26 cellular contexts compared by ENCODE assay signal in the genomic region with DNA sequence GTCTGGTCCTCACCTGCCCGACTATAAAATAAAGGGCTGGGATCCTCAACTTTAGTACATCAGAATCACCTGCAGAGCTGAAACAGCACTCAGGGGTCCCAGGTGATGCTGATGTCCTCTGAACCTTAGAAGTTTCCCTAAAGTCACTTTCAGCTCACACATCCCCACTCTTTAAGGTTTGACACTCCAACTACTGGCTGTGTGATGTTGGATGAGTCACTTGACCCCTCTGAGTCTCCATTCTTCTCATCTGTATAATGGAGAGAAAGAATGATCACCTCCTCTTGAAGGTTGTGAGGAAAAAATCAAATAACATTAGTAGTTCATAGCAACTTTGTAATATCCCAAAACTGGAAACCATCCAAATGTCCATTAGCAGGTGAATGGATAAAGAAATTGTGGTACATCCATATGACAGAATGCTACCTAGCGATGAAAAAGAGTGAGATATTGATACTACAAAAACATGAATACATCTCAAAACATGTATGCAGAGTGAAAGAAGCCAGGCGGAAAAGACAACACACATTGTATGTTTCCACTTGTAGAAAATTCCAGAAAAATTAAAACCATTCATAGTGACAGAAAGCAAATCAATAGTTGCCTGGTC. TPM values are rescaled to one million over a fixed set of nuclear protein-coding genes. Genes with fewer than 3 reads are reported as not detected.
"Had no signal": no experiment of that assay in that cellular context is flagged by ENCODE, and none has a peak within 500 bp of the region (broad histone marks: within the 10 kb centered on the region; RNA-seq: fewer than 3 reads in every experiment).

No MANE protein-coding gene starts in this region.

- H3K27me3 Mint-ChIP-seq: activated T-cell treated with anti-CD3 and anti-CD28 coated beads, Interleukin-2, amount 50 U/mL, for 24 hours; activated T-helper 17 cell treated with anti-CD3 and anti-CD28 coated beads, Interleukin-2, amount 50 U/mL, for 72 hours; stimulated activated naive CD8-positive, alpha-beta T cell treated with anti-CD3 and anti-CD28 coated beads, Interleukin-15, Interleukin-2, amounts not matched to agents 100 ng/mL and 50 ng/mL, for 24 hours had no signal

- H3K9me3 Mint-ChIP-seq: activated CD4-positive, alpha-beta T cell treated with anti-CD3 and anti-CD28 coated beads, Interleukin-2, amount 10 ng/mL, durations not matched to agents 7 days and 5 days; activated naive CD4-positive, alpha-beta T cell treated with anti-CD3 and anti-CD28 coated beads, Interleukin-2, amount 50 U/mL, for 72 hours; activated T-cell treated with anti-CD3 and anti-CD28 coated beads, Interleukin-2, amount 50 U/mL, for 24 hours; activated T-helper 17 cell treated with anti-CD3 and anti-CD28 coated beads, Interleukin-2, amount 50 U/mL, for 72 hours; effector memory CD8-positive, alpha-beta T cell; neural crest cell; stimulated activated naive CD8-positive, alpha-beta T cell treated with anti-CD3 and anti-CD28 coated beads, Interleukin-15, Interleukin-2, amounts not matched to agents 100 ng/mL and 50 ng/mL, for 24 hours had no signal

- ATAC-seq: activated CD4-positive, CD25-positive, alpha-beta regulatory T cell treated with anti-CD3 and anti-CD28 coated beads, Interleukin-2, amount 50 U/mL, for 24 hours; activated naive CD4-positive, alpha-beta T cell treated with anti-CD3 and anti-CD28 coated beads, Interleukin-2, amount 50 U/mL, for 72 hours; activated T-helper 17 cell treated with anti-CD3 and anti-CD28 coated beads, Interleukin-2, amount 50 U/mL, for 72 hours; effector memory CD8-positive, alpha-beta T cell; gastrocnemius medialis; left cardiac atrium had no signal

- H3K27ac ChIP-seq: ascending aorta, colonic mucosa, esophagus muscularis mucosa, thyroid gland had no signal

- H3K36me3 ChIP-seq: adrenal gland, ascending aorta, colonic mucosa, esophagus muscularis mucosa, gastrocnemius medialis, thyroid gland had no signal

- H3K27me3 ChIP-seq: adrenal gland, ascending aorta, colonic mucosa, dorsolateral prefrontal cortex, gastrocnemius medialis, thyroid gland had no signal

- DNase-seq: activated CD4-positive, alpha-beta T cell treated with anti-CD3 and anti-CD28 coated beads, Interleukin-2, amount 10 ng/mL, durations not matched to agents 7 days and 5 days; activated CD8-positive, alpha-beta memory T cell treated with anti-CD3 and anti-CD28 coated beads for 24 hours; activated CD8-positive, alpha-beta memory T cell treated with anti-CD3 and anti-CD28 coated beads, Interleukin-2, amount 50 U/mL, for 4 hours; activated T-cell treated with anti-CD3 and anti-CD28 coated beads, Interleukin-2, amount 50 U/mL, for 24 hours; adrenal gland; central memory CD4-positive, alpha-beta T cell; colonic mucosa; dorsolateral prefrontal cortex; effector memory CD8-positive, alpha-beta T cell; gastrocnemius medialis; head of caudate nucleus; islet precursor cell; left cardiac atrium; retina; stimulated activated CD4-positive, alpha-beta T cell treated with anti-CD3 and anti-CD28 coated beads, Interleukin-4, amount 100 ng/mL, for 24 hours; substantia nigra; SW 1271; thyroid gland had no signal

- H3K4me3 Mint-ChIP-seq: activated CD4-positive, alpha-beta T cell treated with anti-CD3 and anti-CD28 coated beads, Interleukin-2, amount 10 ng/mL, durations not matched to agents 7 days and 5 days; activated T-cell treated with anti-CD3 and anti-CD28 coated beads, Interleukin-2, amount 50 U/mL, for 24 hours; activated T-helper 17 cell treated with anti-CD3 and anti-CD28 coated beads, Interleukin-2, amount 50 U/mL, for 72 hours; effector memory CD8-positive, alpha-beta T cell; neural crest cell; stimulated activated naive CD8-positive, alpha-beta T cell treated with anti-CD3 and anti-CD28 coated beads, Interleukin-15, Interleukin-2, amounts not matched to agents 100 ng/mL and 50 ng/mL, for 24 hours had no signal

- H3K27ac Mint-ChIP-seq: activated naive CD4-positive, alpha-beta T cell treated with anti-CD3 and anti-CD28 coated beads, Interleukin-2, amount 50 U/mL, for 72 hours; activated T-cell treated with anti-CD3 and anti-CD28 coated beads, Interleukin-2, amount 50 U/mL, for 24 hours; activated T-helper 17 cell treated with anti-CD3 and anti-CD28 coated beads, Interleukin-2, amount 50 U/mL, for 72 hours; effector memory CD8-positive, alpha-beta T cell; stimulated activated naive CD8-positive, alpha-beta T cell treated with anti-CD3 and anti-CD28 coated beads, Interleukin-15, Interleukin-2, amounts not matched to agents 100 ng/mL and 50 ng/mL, for 24 hours had no signal

- H3K4me3 ChIP-seq: adrenal gland, ascending aorta, colonic mucosa, dorsolateral prefrontal cortex, esophagus muscularis mucosa, gastrocnemius medialis, thyroid gland had no signal

- H3K4me1 Mint-ChIP-seq: activated CD4-positive, alpha-beta T cell treated with anti-CD3 and anti-CD28 coated beads, Interleukin-2, amount 10 ng/mL, durations not matched to agents 7 days and 5 days; activated T-helper 17 cell treated with anti-CD3 and anti-CD28 coated beads, Interleukin-2, amount 50 U/mL, for 72 hours had no signal

- H3K36me3 Mint-ChIP-seq: activated naive CD4-positive, alpha-beta T cell treated with anti-CD3 and anti-CD28 coated beads, Interleukin-2, amount 50 U/mL, for 72 hours had no signal

- H3K9me3 ChIP-seq: adrenal gland, ascending aorta, colonic mucosa, esophagus muscularis mucosa, gastrocnemius medialis, thyroid gland had no signal

- H3K4me1 ChIP-seq: adrenal gland, ascending aorta, colonic mucosa, gastrocnemius medialis had no signal

RNA-seq across cellular contexts. Expression of a gene that starts 13.3 kb away (rescaled TPM):
- total RNA-seq: progenitor cell of endocrine pancreas had no signal

RNA-seq across cellular contexts. Expression of a gene that starts 49.1 kb away (rescaled TPM):
- total RNA-seq: progenitor cell of endocrine pancreas had no signal
